13 cellular contexts compared by ENCODE assay signal in the genomic region with DNA sequence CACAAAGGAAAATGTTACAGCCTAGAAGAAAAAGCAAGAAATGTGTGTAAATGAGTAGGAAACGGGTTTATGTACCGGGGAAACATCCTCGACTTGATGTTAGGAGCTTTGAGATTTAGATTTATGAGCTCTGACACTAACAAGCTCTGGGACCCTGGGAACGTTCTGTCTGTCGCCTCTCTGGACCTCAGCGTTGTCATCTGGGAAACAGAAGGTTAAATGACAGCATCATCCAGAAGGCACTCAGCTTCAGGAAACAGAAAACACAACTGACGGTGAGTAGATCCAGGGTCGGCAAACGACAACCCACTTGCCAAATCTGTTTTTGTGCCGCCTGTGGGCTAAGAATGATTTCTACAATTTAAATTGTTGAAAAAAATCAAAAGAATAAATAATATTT. TPM values are rescaled to one million over a fixed set of nuclear protein-coding genes. Genes with fewer than 3 reads are reported as not detected.
DNase-seq lines count a peak whose midpoint lies in the region; ATAC-seq, FAIRE-seq and TF ChIP-seq lines count a peak whose summit lies in the region.
"Had no signal": no experiment of that assay in that cellular context is flagged by ENCODE, and none has a peak within 500 bp of the region (broad histone marks: within the 10 kb centered on the region; RNA-seq: fewer than 3 reads in every experiment).

No MANE protein-coding gene starts in this region.

- H3K4me3 ChIP-seq in fibroblast of lung (replicated peaks in 1 of 4; ENCODE audit: control extremely low read depth in 1 of 4, insufficient read depth in 1 of 4, low read depth in 3 of 4, low read length in 4 of 4), result peak overlapping the region in 3 of 4 experiments; percentile 12 to 38 (median 19)
- peak overlapping the region in 2 of 4 donors; percentile 2 to 3 for H3K4me3 ChIP-seq in pancreas
- no peak overlapping the region for H3K4me3 ChIP-seq in brain microvascular endothelial cell (ENCODE audit: low read depth, low read length)
- H3K4me3 ChIP-seq: cardiac muscle cell had no signal

- peaks cover 0 to 3% (median 0%) of the 10 kb centered on the region in 4 donors for H3K4me1 Mint-ChIP-seq in naive thymus-derived CD8-positive, alpha-beta T cell

- H3K4me3 Mint-ChIP-seq in naive thymus-derived CD8-positive, alpha-beta T cell, result no peak overlapping the region

- FAIRE-seq in pancreas (lab: Jason Lieb, UNC), result no peak

- no peaks in the 10 kb centered on the region for H4K20me1 ChIP-seq in fibroblast of lung (ENCODE audit: control insufficient read depth, extremely low read depth, insufficient read depth, low read length)

- peak in 3 of 4 donors; percentile 7 to 27 (median 23) for ATAC-seq in pancreas
- ATAC-seq in GM21529 (IDR thresholded peaks at IDR 0.05; ENCODE audit: unreplicated experiment), result no peak
- ATAC-seq in naive thymus-derived CD8-positive, alpha-beta T cell, result no peak

- H3K27me3 ChIP-seq in fibroblast of lung (ENCODE audit: control insufficient read depth, insufficient read depth, low read length) (peaks cover 2% of the 10 kb centered on the region), pancreas (no peaks in the 10 kb centered on the region), brain microvascular endothelial cell (replicated peaks) (no peaks in the 10 kb centered on the region)
- H3K27me3 ChIP-seq: cardiac muscle cell had no signal

- DNase-seq in DMS53 (lab: John Stamatoyannopoulos, UW), result peak; percentile 70
- DNase-seq in NCI-H526 (lab: John Stamatoyannopoulos, UW), result peak; percentile 44 to 80
- DNase-seq in fibroblast of lung (ENCODE audit: low read depth in 2 of 2), result no peak
- no peak for DNase-seq in pancreas
- no peak for DNase-seq in GDM1 (lab: John Stamatoyannopoulos, UW)
- DNase-seq in brain microvascular endothelial cell, result no peak
- no peak for DNase-seq in naive thymus-derived CD8-positive, alpha-beta T cell
- DNase-seq: activated CD4-positive, CD25-positive, alpha-beta regulatory T cell treated with anti-CD3 and anti-CD28 coated beads, Interleukin-2, amount 50 U/mL, for 72 hours; GOT3 had no signal

- intact Hi-C loops in pancreas (cut with DNase I), result loop anchor here in 1 of 3 donors (5.0 to 10.0 kb wide), 2 partner anchors 226 to 398 kb away; no protein-coding TSS in a partner anchor

- peak overlapping the region; percentile 77 for H2AFZ ChIP-seq in fibroblast of lung (ENCODE audit: low read length)

- in situ Hi-C loops in brain microvascular endothelial cell (cut with HindIII; ENCODE audit: low pct_ligation_motif_present, low sequenced_read_pairs), result loop anchor here (25.0 kb wide), 2 partner anchors 221 to 396 kb away; no protein-coding TSS in a partner anchor

- H3K27me3 Mint-ChIP-seq in naive thymus-derived CD8-positive, alpha-beta T cell, result peaks cover 9 to 33% (median 13%) of the 10 kb centered on the region in 5 donors

- H3K79me2 ChIP-seq in fibroblast of lung (ENCODE audit: control insufficient read depth, insufficient read depth, low read length), result no peaks in the 10 kb centered on the region

- H3K36me3 ChIP-seq in fibroblast of lung (ENCODE audit: control insufficient read depth, insufficient read depth, low read length), result no peaks in the 10 kb centered on the region
- H3K36me3 ChIP-seq in pancreas, result no peaks in the 10 kb centered on the region
- no peaks in the 10 kb centered on the region for H3K36me3 ChIP-seq in brain microvascular endothelial cell (replicated peaks)
- H3K36me3 ChIP-seq: cardiac muscle cell had no signal

- H3K9ac ChIP-seq in fibroblast of lung (ENCODE audit: insufficient read depth, low read length), result no peak overlapping the region

- no peaks in the 10 kb centered on the region for H3K36me3 Mint-ChIP-seq in naive thymus-derived CD8-positive, alpha-beta T cell

- H3K9me3 ChIP-seq in fibroblast of lung (ENCODE audit: control insufficient read depth, insufficient read depth, low read depth, low read length) (no peaks in the 10 kb centered on the region), pancreas (no peaks in the 10 kb centered on the region)

- WGBS in pancreas, 2 donors, result 35 to 46% methylated on average over 10 of the region's 10 CpGs

- TF ChIP-seq CTCF in fibroblast of lung (conservative IDR thresholded peaks at IDR 0.05 in 1 of 2, IDR thresholded peaks at IDR 0.05 in 1 of 2; ENCODE audit: low read depth in 1 of 2, low read length in 2 of 2) (no peak), pancreas (IDR thresholded peaks at IDR 0.05) (no peak), brain microvascular endothelial cell (IDR thresholded peaks at IDR 0.05; ENCODE audit: low read depth, low read length, missing control alignments) (no peak)

- H3K27ac ChIP-seq in fibroblast of lung (ENCODE audit: insufficient read depth, low read length) (no peak overlapping the region), pancreas (peak overlapping the region in 1 of 4 donors; percentile 5), brain microvascular endothelial cell (no peak overlapping the region)

- H3K4me1 ChIP-seq in fibroblast of lung (ENCODE audit: control insufficient read depth, extremely low read depth, insufficient read depth, low read length), result peaks cover 5% of the 10 kb centered on the region
- peaks cover 0 to 4% (median 0%) of the 10 kb centered on the region in 3 donors for H3K4me1 ChIP-seq in pancreas

- H3K27ac Mint-ChIP-seq in naive thymus-derived CD8-positive, alpha-beta T cell, result no peak overlapping the region
- H3K27ac Mint-ChIP-seq: progenitor cell of endocrine pancreas had no signal

- H3K4me2 ChIP-seq in fibroblast of lung (ENCODE audit: extremely low read depth, insufficient read depth, low read length), result peak overlapping the region; percentile 78

- H3K9me3 Mint-ChIP-seq in naive thymus-derived CD8-positive, alpha-beta T cell, result no peaks in the 10 kb centered on the region

- POLR2A ChIA-PET in naive thymus-derived CD8-positive, alpha-beta T cell (lab: Charles Lee), result no interaction called here

RNA-seq across cellular contexts. Expression of a gene that starts 46.9 kb away (rescaled TPM):
- total RNA-seq in fibroblast of lung, result not detected in 2 replicates
- polyA plus RNA-seq in fibroblast of lung, result not detected in 2 replicates
- polyA plus RNA-seq in fibroblast of lung (2012), result not detected in 2 replicates
- not detected in 2 replicates for polyA minus RNA-seq in fibroblast of lung (ENCODE audit: low replicate concordance)
- total RNA-seq in pancreas, result 10 to 100 TPM in 2 of 6 donors, 1 to 10 TPM in 4; 2.5 to 15.4 (median 5.8) TPM
- polyA plus RNA-seq in pancreas, result 10 to 100 TPM in 1 of 2 donors, 1 to 10 TPM in 1; 5.6 to 30.9 TPM
- total RNA-seq in naive thymus-derived CD8-positive, alpha-beta T cell, result not detected
- polyA plus RNA-seq in naive thymus-derived CD8-positive, alpha-beta T cell, result not detected
- polyA plus RNA-seq: BJ had no signal

Comparison
In these comparisons a context has a peak if more than half of its experiments do, and no peak if none do; other contexts are left out.
1. DNase-seq: peak in DMS53 (single experiment) and NCI-H526 (2 of 2); none in fibroblast of lung (0 of 2), pancreas (0 of 6), GDM1 (single experiment), brain microvascular endothelial cell (single experiment) and naive thymus-derived CD8-positive, alpha-beta T cell (0 of 10).
2. ATAC-seq: peak in pancreas (3 of 4); none in GM21529 (single experiment) and naive thymus-derived CD8-positive, alpha-beta T cell (0 of 2).